ENCODE assay signal across 1 cellular context in the genomic region with DNA sequence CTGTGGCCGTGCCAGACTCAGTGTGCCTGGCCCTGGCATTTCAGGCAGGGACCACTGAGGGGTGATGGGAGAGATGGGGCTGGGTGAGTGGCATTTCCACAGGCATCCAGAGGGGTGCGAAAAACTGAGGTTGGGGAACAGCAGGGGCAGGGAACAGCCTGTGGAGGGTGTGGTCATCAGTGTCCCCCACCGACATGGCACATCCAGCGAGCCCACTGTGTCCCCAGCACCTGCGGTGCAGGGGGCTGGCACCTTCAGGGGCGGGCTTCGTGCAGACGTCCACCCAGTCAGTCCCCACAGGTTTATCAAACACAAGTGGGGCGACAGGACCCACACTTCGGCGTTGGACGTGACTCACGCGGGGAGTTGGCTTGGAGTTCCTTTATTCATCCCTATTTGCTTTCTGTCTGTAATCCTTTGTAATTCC.
TF ChIP-seq lines count a peak whose summit lies in the region.

No MANE protein-coding gene starts in this region.

TF ChIP-seq in H1, 55 proteins besides CTCF, POLR2A, EP300 and RAD21:
- TF ChIP-seq CBX5 (IDR thresholded peaks at IDR 0.05; ENCODE audit: low read depth, low read length) (no peak), NRF1 (IDR thresholded peaks at IDR 0.05; ENCODE audit: low read depth, low read length) (no peak), NANOG (IDR thresholded peaks at IDR 0.05; ENCODE audit: insufficient read depth, low read depth, low read length, poor library complexity, severe bottlenecking) (no peak), SIRT6 (IDR thresholded peaks at IDR 0.05; ENCODE audit: low read length) (no peak), TEAD4 (IDR thresholded peaks at IDR 0.05; ENCODE audit: low read depth, low read length) (no peak), PHF8 (conservative IDR thresholded peaks at IDR 0.05; ENCODE audit: low read depth, low read length) (no peak), KDM5A (IDR thresholded peaks at IDR 0.05; ENCODE audit: low read length) (no peak), HDAC6 (IDR thresholded peaks at IDR 0.05; ENCODE audit: low read depth, low read length) (no peak)
